19 cellular contexts compared by ENCODE assay signal in the genomic region with DNA sequence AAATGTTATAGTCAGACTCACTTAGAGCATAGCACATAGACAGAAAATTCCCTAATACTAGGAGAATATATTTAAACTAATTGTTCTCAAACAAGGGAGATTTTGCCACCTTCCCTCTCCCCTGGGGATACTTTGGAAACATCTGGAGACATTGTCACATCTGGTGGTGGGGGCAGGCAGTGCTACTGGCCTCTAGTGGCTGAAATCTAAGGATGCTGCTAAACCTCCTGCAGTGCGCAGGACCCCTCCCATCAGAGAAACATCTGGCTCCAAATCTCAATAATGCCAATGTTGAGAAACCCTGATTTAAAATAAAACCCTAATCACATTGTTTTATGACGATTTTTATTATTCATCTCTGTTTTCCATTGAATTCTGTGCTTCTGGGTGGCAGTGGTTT.
DNase-seq lines count a peak whose midpoint lies in the region; ATAC-seq and TF ChIP-seq lines count a peak whose summit lies in the region.
"Had no signal": no experiment of that assay in that cellular context is flagged by ENCODE, and none has a peak within 500 bp of the region (broad histone marks: within the 10 kb centered on the region; RNA-seq: fewer than 3 reads in every experiment).

No MANE protein-coding gene starts in this region.

- no peaks in the 10 kb centered on the region for H3K9me2 ChIP-seq in GM23338 (ENCODE audit: insufficient read depth)

- no peak overlapping the region for H3K27ac ChIP-seq in GM23338 (ENCODE audit: low read depth)
- H3K27ac ChIP-seq in VCaP = no peak overlapping the region
- no peak overlapping the region for H3K27ac ChIP-seq in foreskin keratinocyte
- H3K27ac ChIP-seq: BLaER1 treated with 17β-estradiol and CSF1 and Interleukin-3, amounts not matched to agents 10 nM and 100 nM; HL-60; vagina had no signal

- no peak for DNase-seq in AG09309 (ENCODE audit: low read depth)
- DNase-seq in GM23338 (ENCODE audit: low spot score) = peak; percentile 43
- no peak for DNase-seq in foreskin keratinocyte
- no peak for DNase-seq in NCI-H446 (lab: John Stamatoyannopoulos, UW)
- no peak for DNase-seq in retina
- DNase-seq in stimulated activated CD4-positive, alpha-beta T cell treated with anti-CD3 and anti-CD28 coated beads, Interleukin-1b, Interleukin-23, amount 100 ng/mL, for 48 hours = no peak
- DNase-seq: amniotic stem cell; GDM1; left cardiac atrium; naive B cell; OCI-M1; right cardiac atrium; stimulated activated naive CD4-positive, alpha-beta T cell treated with Interleukin-2 at 50 U/mL for 16 hours had no signal

- no peaks in the 10 kb centered on the region for H3K36me3 Mint-ChIP-seq in GM23338 (ENCODE audit: low read depth)
- H3K36me3 Mint-ChIP-seq: naive B cell had no signal

- H3K36me3 ChIP-seq in GM23338 (ENCODE audit: insufficient read depth) = no peaks in the 10 kb centered on the region
- H3K36me3 ChIP-seq: BLaER1 treated with 17β-estradiol and CSF1 and Interleukin-3, amounts not matched to agents 10 nM and 100 nM; vagina had no signal

- H4K20me1 ChIP-seq in GM23338 (replicated peaks; ENCODE audit: insufficient read depth) = no peaks in the 10 kb centered on the region

- H3K27ac Mint-ChIP-seq in GM23338 = no peak overlapping the region
- H3K27ac Mint-ChIP-seq: naive B cell; T-helper 1 cell treated with Interleukin-12 subunit alpha and Interleukin-12 subunit beta and Interleukin-4 antibody, amounts not matched to agents 30 μg/mL and 1 μg/mL, for 36 hours had no signal

- H3K4me1 ChIP-seq in GM23338 (ENCODE audit: insufficient read depth) (peaks cover 6% of the 10 kb centered on the region; the same call in 1 of the 2 replicates), foreskin keratinocyte (no peaks in the 10 kb centered on the region)
- H3K4me1 ChIP-seq: BLaER1 treated with 17β-estradiol and CSF1 and Interleukin-3, amounts not matched to agents 10 nM and 100 nM; vagina had no signal

- peaks cover 2% of the 10 kb centered on the region for H3K27me3 Mint-ChIP-seq in GM23338 (ENCODE audit: insufficient read depth, low read depth, poor library complexity)

- H3K4me3 Mint-ChIP-seq in GM23338 = no peak overlapping the region
- H3K4me3 Mint-ChIP-seq: naive B cell; T-helper 1 cell treated with Interleukin-12 subunit alpha and Interleukin-12 subunit beta and Interleukin-4 antibody, amounts not matched to agents 30 μg/mL and 1 μg/mL, for 36 hours had no signal

- no peak overlapping the region for H3K4me2 ChIP-seq in GM23338
- H3K4me2 ChIP-seq: BLaER1 treated with 17β-estradiol and CSF1 and Interleukin-3, amounts not matched to agents 10 nM and 100 nM had no signal

- H3K27me3 ChIP-seq in GM23338 (ENCODE audit: insufficient read depth) (no peaks in the 10 kb centered on the region), foreskin keratinocyte (no peaks in the 10 kb centered on the region)
- H3K27me3 ChIP-seq: vagina had no signal

- H3F3A ChIP-seq in GM23338 (replicated peaks; ENCODE audit: low read depth) = no peaks in the 10 kb centered on the region

- TF ChIP-seq CTCF in AG09309 (IDR thresholded peaks at IDR 0.05; ENCODE audit: control insufficient read depth, insufficient read depth, low read depth, low read length, missing control alignments) = peak; percentile 38
- peak; percentile 56 to 64 for TF ChIP-seq CTCF in GM23338 (conservative IDR thresholded peaks at IDR 0.05; ENCODE audit: low read depth in 2 of 2)
- TF ChIP-seq CTCF in VCaP (conservative IDR thresholded peaks at IDR 0.05) = peak; percentile 62
- TF ChIP-seq CTCF in foreskin keratinocyte (conservative IDR thresholded peaks at IDR 0.05) = peak; percentile 39

- peak; percentile 48; the same call in 2 of the 3 replicates for ATAC-seq in GM23338
- no peak for ATAC-seq in foreskin keratinocyte
- no peak for ATAC-seq in HG02981 (IDR thresholded peaks at IDR 0.05; ENCODE audit: unreplicated experiment)
- ATAC-seq: left cardiac atrium, right cardiac atrium had no signal

- H3K4me3 ChIP-seq in AG09309 (ENCODE audit: control insufficient read depth, low read depth, low read length) (no peak overlapping the region), GM23338 (no peak overlapping the region)
- H3K4me3 ChIP-seq: BLaER1 treated with 17β-estradiol and CSF1 and Interleukin-3, amounts not matched to agents 10 nM and 100 nM; vagina had no signal

- no peak overlapping the region for H2AFZ ChIP-seq in GM23338

- H3K4me1 Mint-ChIP-seq in GM23338 = peaks cover 2% of the 10 kb centered on the region; the same call in 1 of the 3 replicates
- H3K4me1 Mint-ChIP-seq: naive B cell had no signal

- no peaks in the 10 kb centered on the region for H3K79me2 ChIP-seq in GM23338 (replicated peaks; ENCODE audit: insufficient read depth)

- no peaks in the 10 kb centered on the region for H3K9me3 Mint-ChIP-seq in GM23338
- H3K9me3 Mint-ChIP-seq: T-helper 1 cell treated with Interleukin-12 subunit alpha and Interleukin-12 subunit beta and Interleukin-4 antibody, amounts not matched to agents 30 μg/mL and 1 μg/mL, for 36 hours had no signal

TF ChIP-seq in GM23338, 12 proteins besides CTCF, POLR2A, EP300 and RAD21 (continues in another document):
- TF ChIP-seq, protein P1, sequence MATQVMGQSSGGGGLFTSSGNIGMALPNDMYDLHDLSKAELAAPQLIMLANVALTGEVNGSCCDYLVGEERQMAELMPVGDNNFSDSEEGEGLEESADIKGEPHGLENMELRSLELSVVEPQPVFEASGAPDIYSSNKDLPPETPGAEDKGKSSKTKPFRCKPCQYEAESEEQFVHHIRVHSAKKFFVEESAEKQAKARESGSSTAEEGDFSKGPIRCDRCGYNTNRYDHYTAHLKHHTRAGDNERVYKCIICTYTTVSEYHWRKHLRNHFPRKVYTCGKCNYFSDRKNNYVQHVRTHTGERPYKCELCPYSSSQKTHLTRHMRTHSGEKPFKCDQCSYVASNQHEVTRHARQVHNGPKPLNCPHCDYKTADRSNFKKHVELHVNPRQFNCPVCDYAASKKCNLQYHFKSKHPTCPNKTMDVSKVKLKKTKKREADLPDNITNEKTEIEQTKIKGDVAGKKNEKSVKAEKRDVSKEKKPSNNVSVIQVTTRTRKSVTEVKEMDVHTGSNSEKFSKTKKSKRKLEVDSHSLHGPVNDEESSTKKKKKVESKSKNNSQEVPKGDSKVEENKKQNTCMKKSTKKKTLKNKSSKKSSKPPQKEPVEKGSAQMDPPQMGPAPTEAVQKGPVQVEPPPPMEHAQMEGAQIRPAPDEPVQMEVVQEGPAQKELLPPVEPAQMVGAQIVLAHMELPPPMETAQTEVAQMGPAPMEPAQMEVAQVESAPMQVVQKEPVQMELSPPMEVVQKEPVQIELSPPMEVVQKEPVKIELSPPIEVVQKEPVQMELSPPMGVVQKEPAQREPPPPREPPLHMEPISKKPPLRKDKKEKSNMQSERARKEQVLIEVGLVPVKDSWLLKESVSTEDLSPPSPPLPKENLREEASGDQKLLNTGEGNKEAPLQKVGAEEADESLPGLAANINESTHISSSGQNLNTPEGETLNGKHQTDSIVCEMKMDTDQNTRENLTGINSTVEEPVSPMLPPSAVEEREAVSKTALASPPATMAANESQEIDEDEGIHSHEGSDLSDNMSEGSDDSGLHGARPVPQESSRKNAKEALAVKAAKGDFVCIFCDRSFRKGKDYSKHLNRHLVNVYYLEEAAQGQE (IDR thresholded peaks at IDR 0.05; ENCODE audit: unreplicated experiment) = no peak
